1 cellular context compared by ENCODE assay signal in genomic region chr1:1066403-1067283, GRCh38.
TF ChIP-seq lines count a peak whose summit lies in the region.

No MANE protein-coding gene starts in this region.

TF ChIP-seq in K562, 482 proteins besides CTCF, POLR2A, EP300 and RAD21 (continued from another document and continues in another):
- TF ChIP-seq ZNF583 (CRISPR knock-in tag; IDR thresholded peaks at IDR 0.05) (no peak), SP2 (IDR thresholded peaks at IDR 0.05; ENCODE audit: extremely low read depth, low read depth, low read length, poor library complexity, severe bottlenecking) (no peak), MEF2A (IDR thresholded peaks at IDR 0.05; ENCODE audit: control insufficient read depth, low read depth, low read length) (no peak), TAF7 (tag; IDR thresholded peaks at IDR 0.05) (no peak), NONO (IDR thresholded peaks at IDR 0.05; ENCODE audit: low read depth in 2 of 2, low read length in 1 of 2) (no peak), ZNF609 (CRISPR knock-in tag; IDR thresholded peaks at IDR 0.05; ENCODE audit: borderline replicate concordance) (no peak), ZNF76 (CRISPR knock-in tag; IDR thresholded peaks at IDR 0.05; ENCODE audit: borderline replicate concordance) (no peak), MYC (IDR thresholded peaks at IDR 0.05; ENCODE audit: low read depth, low read length) (no peak), MYC (CRISPR knock-in tag; IDR thresholded peaks at IDR 0.05; ENCODE audit: borderline replicate concordance, low read depth) (no peak), RHOXF2B (CRISPR knock-in tag; conservative IDR thresholded peaks at IDR 0.05) (no peak), IRF9 (tag; IDR thresholded peaks at IDR 0.05) (no peak), CBX5 (IDR thresholded peaks at IDR 0.05; ENCODE audit: borderline replicate concordance, low read depth) (no peak), ZNF41 (CRISPR knock-in tag; conservative IDR thresholded peaks at IDR 0.05) (no peak), ZNF592 (IDR thresholded peaks at IDR 0.05) (no peak), ZNF511 (CRISPR knock-in tag; IDR thresholded peaks at IDR 0.05) (0 out of 2 replicates have a peak, but pooled peaks have one; percentile 34), CBX3 (IDR thresholded peaks at IDR 0.05; ENCODE audit: borderline replicate concordance in 1 of 2, low read length in 2 of 2) (no peak), ZFP1 (CRISPR knock-in tag; IDR thresholded peaks at IDR 0.05) (no peak), CREB3L1 (IDR thresholded peaks at IDR 0.05; ENCODE audit: borderline replicate concordance, low read depth) (no peak), ZNF3 (CRISPR knock-in tag; IDR thresholded peaks at IDR 0.05) (no peak), HNRNPUL1 (IDR thresholded peaks at IDR 0.05; ENCODE audit: low read length) (no peak), ZNF589 (CRISPR knock-in tag; IDR thresholded peaks at IDR 0.05; ENCODE audit: low read depth) (no peak), NR1H2 (CRISPR knock-in tag; IDR thresholded peaks at IDR 0.05) (no peak), ARID4B (CRISPR knock-in tag; IDR thresholded peaks at IDR 0.05) (0 out of 2 replicates have a peak, but pooled peaks have one; percentile 24), FOS (IDR thresholded peaks at IDR 0.05; ENCODE audit: extremely low read depth, insufficient read length) (no peak), GTF3C2 (IDR thresholded peaks at IDR 0.05; ENCODE audit: borderline replicate concordance, extremely low read depth, insufficient read length) (no peak), YBX1 (IDR thresholded peaks at IDR 0.05) (no peak), THAP7 (CRISPR knock-in tag; IDR thresholded peaks at IDR 0.05) (no peak), HMBOX1 (IDR thresholded peaks at IDR 0.05) (no peak), ILK (tag; IDR thresholded peaks at IDR 0.05; ENCODE audit: borderline replicate concordance, low read depth) (no peak)
